In genomic region chr14:91059576-91060471, GRCh38 we compare ENCODE assay signal across 8 cellular contexts. TPM values are rescaled to one million over a fixed set of nuclear protein-coding genes. Genes with fewer than 3 reads are reported as not detected.
DNase-seq lines count a peak whose midpoint lies in the region; ATAC-seq and TF ChIP-seq lines count a peak whose summit lies in the region.

No MANE protein-coding gene starts in this region.

- H3K27me3 ChIP-seq in adrenal gland (no peaks in the 10 kb centered on the region), right atrium auricular region (no peaks in the 10 kb centered on the region)

- ATAC-seq in GM21737 (IDR thresholded peaks at IDR 0.05; ENCODE audit: unreplicated experiment): peak; percentile 19

- H3K4me1 ChIP-seq in adrenal gland (replicated peaks in 1 of 2) (peaks cover 3 to 11% of the 10 kb centered on the region in 2 donors), right atrium auricular region (peaks cover 0 to 16% of the 10 kb centered on the region in 2 donors)

- no peak for TF ChIP-seq POLR2A in adrenal gland (IDR thresholded peaks at IDR 0.05)

- peak overlapping the region; percentile 80 for H3K27ac ChIP-seq in KOPT-K1 (ENCODE audit: low read depth, low read length, poor library complexity, severe bottlenecking)
- H3K27ac ChIP-seq in adrenal gland: peak overlapping the region; percentile 80 to 93 (median 83)
- H3K27ac ChIP-seq in right atrium auricular region: peak overlapping the region; percentile 96 to 99

- H3K4me3 ChIP-seq in adrenal gland (peak overlapping the region; percentile 54 to 98 (median 75)), right atrium auricular region (peak overlapping the region; percentile 88 to 91)

- intact Hi-C loops in adrenal gland (cut with DNase I): no loop called here

- DNase-seq in EL (peak; percentile 26), T follicular helper cell (ENCODE audit: low read depth) (peak; percentile 44), adrenal gland (peak; percentile 27 to 64 (median 31)), right atrium auricular region (ENCODE audit: low spot score) (peak; percentile 61), retina (peak; percentile 78), GF-D8 (lab: John Stamatoyannopoulos, UW) (no peak)

- TF ChIP-seq CTCF in adrenal gland (IDR thresholded peaks at IDR 0.05) (peak in 1 of 6 experiments; percentile 27), right atrium auricular region (IDR thresholded peaks at IDR 0.05) (peak; percentile 17 to 38)

- no peaks in the 10 kb centered on the region for H3K9me3 ChIP-seq in KOPT-K1 (ENCODE audit: insufficient read depth, low read length, poor library complexity, severe bottlenecking)
- H3K9me3 ChIP-seq in adrenal gland (replicated peaks in 1 of 3): no peaks in the 10 kb centered on the region
- H3K9me3 ChIP-seq in right atrium auricular region: no peaks in the 10 kb centered on the region

- 0 to 1% (median 1%) methylated on average over 16 to 88 of the region's 88 CpGs for WGBS in adrenal gland, 4 donors

- no peaks in the 10 kb centered on the region for H3K36me3 ChIP-seq in KOPT-K1 (ENCODE audit: insufficient read depth, low read length)
- H3K36me3 ChIP-seq in adrenal gland (replicated peaks in 1 of 2): no peaks in the 10 kb centered on the region
- no peaks in the 10 kb centered on the region for H3K36me3 ChIP-seq in right atrium auricular region

RNA-seq across cellular contexts. Expression of gene RPS6KA5, which starts 0.6 kb away (rescaled TPM):
- 1 to 10 TPM; 1.7 to 5.5 (median 1.9) TPM for total RNA-seq in adrenal gland
- polyA plus RNA-seq in adrenal gland: under 1 TPM; 0.27 to 0.99 (median 0.72) TPM
- total RNA-seq in right atrium auricular region: 1 to 10 TPM; 5.3 to 9.6 TPM

RNA-seq across cellular contexts. Expression of gene DGLUCY, which starts 54.0 kb away (rescaled TPM):
- total RNA-seq in adrenal gland: 10 to 100 TPM; 48.9 to 93.4 (median 77.5) TPM
- 10 to 100 TPM; 50.3 to 65.1 (median 60.1) TPM for polyA plus RNA-seq in adrenal gland
- total RNA-seq in right atrium auricular region: 100 to 1,000 TPM in 1 of 2 donors, 10 to 100 TPM in 1; 81.8 to 136 TPM
